20 cellular contexts compared by ENCODE assay signal in the genomic region with DNA sequence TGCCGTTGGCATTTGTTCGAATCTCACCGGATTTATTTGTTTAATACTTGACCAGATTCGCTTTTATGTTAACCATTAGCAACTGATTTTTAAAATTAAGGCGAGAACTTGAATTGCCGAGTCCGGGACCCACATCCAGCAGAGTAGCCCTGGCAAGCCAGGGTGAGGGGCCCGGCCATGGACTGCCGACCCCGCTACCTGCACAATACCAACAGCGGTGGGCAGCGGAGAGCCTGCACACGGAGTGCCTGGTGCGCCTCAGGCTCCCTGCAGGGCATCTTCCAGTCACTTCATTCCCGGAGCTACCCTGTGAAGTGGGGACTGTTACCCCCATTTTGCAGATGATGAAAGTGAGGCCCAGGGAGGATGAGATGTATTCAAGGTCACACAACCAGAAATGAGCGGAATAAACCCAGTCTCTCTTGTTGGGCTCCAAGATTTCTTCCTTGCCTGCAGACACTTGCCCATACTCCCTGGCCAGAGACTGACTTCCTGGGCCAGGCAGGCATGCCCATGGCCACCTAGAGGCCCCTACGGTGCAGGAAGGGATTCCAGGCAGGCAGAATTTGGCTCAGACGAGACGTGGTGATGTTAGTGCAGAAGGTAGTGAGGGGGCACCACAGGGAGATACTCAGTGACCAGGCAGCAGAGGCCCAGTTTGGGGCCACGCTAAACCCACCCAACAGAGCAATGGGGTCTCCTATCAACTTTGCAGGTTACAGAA. TPM values are rescaled to one million over a fixed set of nuclear protein-coding genes. Genes with fewer than 3 reads are reported as not detected.
A peak's percentile ranks its signal among the peaks of the same experiment; 100 is the strongest.
DNase-seq lines count a peak whose midpoint lies in the region; ATAC-seq and TF ChIP-seq lines count a peak whose summit lies in the region.
"Had no signal": no experiment of that assay in that cellular context is flagged by ENCODE, and none has a peak within 500 bp of the region (broad histone marks: within the 10 kb centered on the region; RNA-seq: fewer than 3 reads in every experiment).

No MANE protein-coding gene starts in this region.

- H3K4me3 Mint-ChIP-seq in endothelial cell (ENCODE audit: unreplicated experiment) (peak overlapping the region; percentile 65), neural crest cell (peak overlapping the region; percentile 88)
- H3K4me3 Mint-ChIP-seq: activated CD8-positive, alpha-beta T cell treated with anti-CD3 and anti-CD28 coated beads for 36 hours; activated T-cell treated with anti-CD3 and anti-CD28 coated beads, Interleukin-2, amount 50 U/mL, for 4 hours had no signal

- H3K9me3 Mint-ChIP-seq in endothelial cell (ENCODE audit: unreplicated experiment) (no peaks in the 10 kb centered on the region), neural crest cell (no peaks in the 10 kb centered on the region)
- H3K9me3 Mint-ChIP-seq: activated CD8-positive, alpha-beta T cell treated with anti-CD3 and anti-CD28 coated beads for 36 hours; activated T-cell treated with anti-CD3 and anti-CD28 coated beads, Interleukin-2, amount 50 U/mL, for 4 hours had no signal

- no peaks in the 10 kb centered on the region for H3K36me3 ChIP-seq in HEK293 (ENCODE audit: control insufficient read depth in 2 of 2, insufficient read depth in 1 of 2, low read length in 2 of 2)
- H3K36me3 ChIP-seq: BE2C, thoracic aorta had no signal

- H3K36me3 Mint-ChIP-seq in endothelial cell (ENCODE audit: low read depth, unreplicated experiment) (peaks cover 15% of the 10 kb centered on the region), neural crest cell (ENCODE audit: low read depth) (peaks cover 14% of the 10 kb centered on the region)

- peaks cover 22% of the 10 kb centered on the region for H3K27me3 Mint-ChIP-seq in endothelial cell (ENCODE audit: unreplicated experiment)
- peaks cover 7% of the 10 kb centered on the region for H3K27me3 Mint-ChIP-seq in neural crest cell (ENCODE audit: low read depth)

- POLR2A ChIA-PET in HEK293 (lab: Yijun Ruan, JAX): no interaction called here

- TF ChIP-seq CTCF in HEK293 (tag by site-specific recombination; IDR thresholded peaks at IDR 0.05) (no peak), endothelial cell (IDR thresholded peaks at IDR 0.05; ENCODE audit: unreplicated experiment) (no peak), neural crest cell (conservative IDR thresholded peaks at IDR 0.05) (no peak)

- DNase-seq in NCI-H345 (lab: John Stamatoyannopoulos, UW): peak; percentile 29
- no peak for DNase-seq in NCI-H345 treated with DMSO at 0.1 percent for 48 hours (lab: John Stamatoyannopoulos, UW; ENCODE audit: unreplicated experiment)
- DNase-seq in endothelial cell (ENCODE audit: low spot score): no peak
- DNase-seq in neural crest cell (ENCODE audit: low read depth, low spot score): no peak
- DNase-seq in GDM1 (lab: John Stamatoyannopoulos, UW): no peak
- DNase-seq in GOT3 (lab: John Stamatoyannopoulos, UW): no peak
- DNase-seq: 8988T; activated CD8-positive, alpha-beta T cell treated with anti-CD3 and anti-CD28 coated beads for 36 hours; activated T-cell treated with anti-CD3 and anti-CD28 coated beads, Interleukin-2, amount 50 U/mL, for 4 hours; BE2C; dermis blood vessel endothelial cell; NCI-H1694 treated with DMSO at 0.1 percent for 48 hours; psoas muscle; Right ventricle myocardium superior; stimulated activated CD4-positive, alpha-beta T cell treated with anti-CD3 and anti-CD28 coated beads, Interleukin-4, amount 100 ng/mL, for 24 hours had no signal

- H3K4me1 Mint-ChIP-seq in endothelial cell (ENCODE audit: unreplicated experiment) (peaks cover 9% of the 10 kb centered on the region), neural crest cell (peaks cover 29% of the 10 kb centered on the region)

- CTCF ChIA-PET in HEK293 (lab: Yijun Ruan, JAX): no interaction called here

- no peaks in the 10 kb centered on the region for H3K4me1 ChIP-seq in HEK293 (ENCODE audit: control insufficient read depth, insufficient read depth, low read length)
- H3K4me1 ChIP-seq: BE2C, psoas muscle had no signal

- ATAC-seq in GM21390 (IDR thresholded peaks at IDR 0.05; ENCODE audit: unreplicated experiment): no peak
- ATAC-seq: activated CD8-positive, alpha-beta T cell treated with anti-CD3 and anti-CD28 coated beads for 36 hours; activated T-cell treated with anti-CD3 and anti-CD28 coated beads, Interleukin-2, amount 50 U/mL, for 4 hours; psoas muscle had no signal

- H3K9me3 ChIP-seq in HEK293 (ENCODE audit: control insufficient read depth, insufficient read depth, low read depth, low read length): no peaks in the 10 kb centered on the region
- H3K9me3 ChIP-seq: BE2C, psoas muscle, thoracic aorta had no signal

- H3K4me3 ChIP-seq in HEK293 (ENCODE audit: low read depth, low read length): no peak overlapping the region
- H3K4me3 ChIP-seq: lung, smooth muscle cell had no signal

- H3K27ac ChIP-seq in HEK293 (ENCODE audit: extremely low read depth, low read depth, low read length): no peak overlapping the region
- H3K27ac ChIP-seq: psoas muscle, thoracic aorta had no signal

- H3K27ac Mint-ChIP-seq in endothelial cell (ENCODE audit: unreplicated experiment) (peak overlapping the region; percentile 75), neural crest cell (ENCODE audit: unreplicated experiment) (no peak overlapping the region)
- H3K27ac Mint-ChIP-seq: activated CD8-positive, alpha-beta T cell treated with anti-CD3 and anti-CD28 coated beads for 36 hours had no signal

TF ChIP-seq in HEK293, 187 proteins besides CTCF, POLR2A, EP300 and RAD21:
- no peak for TF ChIP-seq ZNF24 (tag by site-specific recombination; IDR thresholded peaks at IDR 0.05)
- TF ChIP-seq ZSCAN16 (tag by site-specific recombination; IDR thresholded peaks at IDR 0.05): no peak
- no peak for TF ChIP-seq BCL11B (tag by site-specific recombination; IDR thresholded peaks at IDR 0.05; ENCODE audit: low read depth)
- TF ChIP-seq ZNF157 (tag by site-specific recombination; IDR thresholded peaks at IDR 0.05): no peak
- 0 out of 2 replicates have a peak, but pooled peaks have one; percentile 28 for TF ChIP-seq ZNF335 (tag by site-specific recombination; conservative IDR thresholded peaks at IDR 0.05)
- no peak for TF ChIP-seq ZNF16 (tag by site-specific recombination; IDR thresholded peaks at IDR 0.05; ENCODE audit: low read depth)

RNA-seq across cellular contexts. Expression of gene FBLN7, which starts 2.9 kb away (rescaled TPM):
- 0.36 TPM for total RNA-seq in endothelial cell (ENCODE audit: unreplicated experiment)
- total RNA-seq in neural crest cell: 19.1 and 21.4 TPM in 2 replicates

Comparison
In these comparisons a context has a peak if more than half of its experiments do, and no peak if none do; other contexts are left out.
1. RNA of gene FBLN7, which starts 2.9 kb away (total RNA-seq): 19.1 to 21.4 TPM in neural crest cell; 0.36 TPM in endothelial cell (single experiment); every median in the first group is over 10 times any median in the second.